9 cellular contexts compared by ENCODE assay signal in genomic region chr1:107572674-107573205, GRCh38.
DNase-seq lines count a peak whose midpoint lies in the region; ATAC-seq and TF ChIP-seq lines count a peak whose summit lies in the region.
"Had no signal": no experiment of that assay in that cellular context is flagged by ENCODE, and none has a peak within 500 bp of the region (broad histone marks: within the 10 kb centered on the region; RNA-seq: fewer than 3 reads in every experiment).

No MANE protein-coding gene starts in this region.

- no peaks in the 10 kb centered on the region for H3K27me3 ChIP-seq in esophagus squamous epithelium
- no peaks in the 10 kb centered on the region for H3K27me3 ChIP-seq in sigmoid colon

- in situ Hi-C loops in G401 (cut with HindIII; ENCODE audit: low sequenced_read_pairs): no loop called here

- peak in 3 of 4 donors; percentile 19 to 45 (median 26) for TF ChIP-seq EP300 in sigmoid colon (IDR thresholded peaks at IDR 0.05)

- no peak for ATAC-seq in HG02981 (IDR thresholded peaks at IDR 0.05; ENCODE audit: unreplicated experiment)

- TF ChIP-seq POLR2A in esophagus squamous epithelium (IDR thresholded peaks at IDR 0.05) (no peak), sigmoid colon (IDR thresholded peaks at IDR 0.05) (no peak)

- no peaks in the 10 kb centered on the region for H3K9me3 ChIP-seq in esophagus squamous epithelium
- H3K9me3 ChIP-seq in sigmoid colon: no peaks in the 10 kb centered on the region

- peaks cover 0 to 50% (median 4%) of the 10 kb centered on the region in 3 donors for H3K36me3 ChIP-seq in esophagus squamous epithelium
- no peaks in the 10 kb centered on the region for H3K36me3 ChIP-seq in sigmoid colon

- DNase-seq in G401 (ENCODE audit: low spot score): peak; percentile 78
- DNase-seq in NCI-H82 treated with DMSO at 0.1 percent for 48 hours (lab: John Stamatoyannopoulos, UW; ENCODE audit: unreplicated experiment): peak; percentile 9
- no peak for DNase-seq in esophagus squamous epithelium (lab: John Stamatoyannopoulos, UW)
- DNase-seq in sigmoid colon: peak; percentile 72
- DNase-seq in activated CD4-positive, alpha-beta T cell treated with anti-CD3 and anti-CD28 coated beads, Interleukin-2, amount 50 U/mL, for 1 hour: no peak
- DNase-seq in nucleus accumbens (lab: John Stamatoyannopoulos, UW): no peak
- DNase-seq in foreskin melanocyte: no peak
- DNase-seq: RPMI8226 had no signal

- peaks cover 0 to 57% (median 14%) of the 10 kb centered on the region in 3 donors for H3K4me1 ChIP-seq in esophagus squamous epithelium
- peaks cover 0 to 35% (median 23%) of the 10 kb centered on the region in 4 donors for H3K4me1 ChIP-seq in sigmoid colon

- peak overlapping the region; percentile 22 to 77 (median 70) for H3K27ac ChIP-seq in esophagus squamous epithelium
- H3K27ac ChIP-seq in sigmoid colon: peak overlapping the region; percentile 15 to 67 (median 63)

- intact Hi-C loops in esophagus squamous epithelium (cut with DNase I) (no loop called here), sigmoid colon (cut with DNase I) (loop anchor here (5.0 kb wide), 2 partner anchors 95 to 120 kb away; no protein-coding TSS in a partner anchor)

- TF ChIP-seq CTCF in esophagus squamous epithelium (IDR thresholded peaks at IDR 0.05): no peak
- TF ChIP-seq CTCF in sigmoid colon (IDR thresholded peaks at IDR 0.05): no peak

- 23 to 24% methylated on average over 3 of the region's 3 CpGs for WGBS in esophagus squamous epithelium, 2 donors
- 50 to 63% methylated on average over 3 of the region's 3 CpGs for WGBS in sigmoid colon, 2 donors

- no peak overlapping the region for H3K4me3 ChIP-seq in esophagus squamous epithelium
- no peak overlapping the region for H3K4me3 ChIP-seq in sigmoid colon

Comparison
In these comparisons a context has a peak if more than half of its experiments do, and no peak if none do; other contexts are left out.
1. DNase-seq: peak in G401 (single experiment), NCI-H82 treated with DMSO at 0.1 percent for 48 hours (single experiment) and sigmoid colon (single experiment); none in esophagus squamous epithelium (single experiment), activated CD4-positive, alpha-beta T cell treated with anti-CD3 and anti-CD28 coated beads, Interleukin-2, amount 50 U/mL, for 1 hour (single experiment), nucleus accumbens (0 of 56) and foreskin melanocyte (single experiment).